In genomic region chr3:37250435-37250834, GRCh38 we compare ENCODE assay signal across 23 cellular contexts. TPM values are rescaled to one million over a fixed set of nuclear protein-coding genes. Genes with fewer than 3 reads are reported as not detected.
DNase-seq lines count a peak whose midpoint lies in the region; ATAC-seq and TF ChIP-seq lines count a peak whose summit lies in the region.
"Had no signal": no experiment of that assay in that cellular context is flagged by ENCODE, and none has a peak within 500 bp of the region (broad histone marks: within the 10 kb centered on the region; RNA-seq: fewer than 3 reads in every experiment).

No MANE protein-coding gene starts in this region.

- H3K27ac Mint-ChIP-seq in activated naive CD8-positive, alpha-beta T cell treated with anti-CD3 and anti-CD28 coated beads, Interleukin-2, amount 50 U/mL, for 24 hours = peak overlapping the region; percentile 17
- H3K27ac Mint-ChIP-seq in activated naive CD8-positive, alpha-beta T cell treated with anti-CD3 and anti-CD28 coated beads for 36 hours = no peak overlapping the region
- H3K27ac Mint-ChIP-seq in activated T-helper 17 cell treated with anti-CD3 and anti-CD28 coated beads, Interleukin-2, amount 50 U/mL, for 72 hours = peak overlapping the region; percentile 64
- H3K27ac Mint-ChIP-seq: B cell, CD14-positive monocyte had no signal

- H3K27ac ChIP-seq in osteoblast (ENCODE audit: low read depth, low read length) = peak overlapping the region; percentile 5
- no peak overlapping the region for H3K27ac ChIP-seq in esophagus muscularis mucosa (replicated peaks in 1 of 4)
- H3K27ac ChIP-seq: SK-N-MC had no signal

- peaks cover 90% of the 10 kb centered on the region for H3K79me2 ChIP-seq in osteoblast (ENCODE audit: insufficient read depth, low read length)

- H3K9me3 Mint-ChIP-seq in activated naive CD8-positive, alpha-beta T cell treated with anti-CD3 and anti-CD28 coated beads, Interleukin-2, amount 50 U/mL, for 24 hours = no peaks in the 10 kb centered on the region
- no peaks in the 10 kb centered on the region for H3K9me3 Mint-ChIP-seq in activated naive CD8-positive, alpha-beta T cell treated with anti-CD3 and anti-CD28 coated beads for 36 hours
- no peaks in the 10 kb centered on the region for H3K9me3 Mint-ChIP-seq in activated T-helper 17 cell treated with anti-CD3 and anti-CD28 coated beads, Interleukin-2, amount 50 U/mL, for 72 hours
- H3K9me3 Mint-ChIP-seq: CD14-positive monocyte had no signal

- peaks cover 32% of the 10 kb centered on the region for H3K4me1 ChIP-seq in osteoblast (ENCODE audit: insufficient read depth, low read length)
- H3K4me1 ChIP-seq in esophagus muscularis mucosa = peaks cover 51 to 59% (median 54%) of the 10 kb centered on the region in 4 donors

- H3K9me3 ChIP-seq in osteoblast (ENCODE audit: low read depth, low read length) (no peaks in the 10 kb centered on the region), esophagus muscularis mucosa (no peaks in the 10 kb centered on the region)
- H3K9me3 ChIP-seq: MG63 had no signal

- H3K36me3 Mint-ChIP-seq in activated naive CD8-positive, alpha-beta T cell treated with anti-CD3 and anti-CD28 coated beads, Interleukin-2, amount 50 U/mL, for 24 hours (ENCODE audit: low read depth) = peaks cover 15% of the 10 kb centered on the region
- peaks cover 6% of the 10 kb centered on the region for H3K36me3 Mint-ChIP-seq in activated naive CD8-positive, alpha-beta T cell treated with anti-CD3 and anti-CD28 coated beads for 36 hours
- peaks cover 51% of the 10 kb centered on the region for H3K36me3 Mint-ChIP-seq in activated T-helper 17 cell treated with anti-CD3 and anti-CD28 coated beads, Interleukin-2, amount 50 U/mL, for 72 hours (ENCODE audit: low read depth)

- no peak for TF ChIP-seq POLR2A in esophagus muscularis mucosa (IDR thresholded peaks at IDR 0.05; ENCODE audit: low read depth)

- no peak for TF ChIP-seq CTCF in osteoblast (IDR thresholded peaks at IDR 0.05; ENCODE audit: extremely low read depth, low read depth, low read length)
- no peak for TF ChIP-seq CTCF in esophagus muscularis mucosa (IDR thresholded peaks at IDR 0.05)

- no peak for TF ChIP-seq EP300 in esophagus muscularis mucosa (IDR thresholded peaks at IDR 0.05)

- H3K36me3 ChIP-seq in osteoblast (ENCODE audit: insufficient read depth, low read length) (peaks cover 22% of the 10 kb centered on the region), esophagus muscularis mucosa (peaks cover 0 to 25% (median 15%) of the 10 kb centered on the region in 4 donors)

- H3K27me3 Mint-ChIP-seq in activated naive CD8-positive, alpha-beta T cell treated with anti-CD3 and anti-CD28 coated beads, Interleukin-2, amount 50 U/mL, for 24 hours = no peaks in the 10 kb centered on the region
- no peaks in the 10 kb centered on the region for H3K27me3 Mint-ChIP-seq in activated naive CD8-positive, alpha-beta T cell treated with anti-CD3 and anti-CD28 coated beads for 36 hours
- no peaks in the 10 kb centered on the region for H3K27me3 Mint-ChIP-seq in activated T-helper 17 cell treated with anti-CD3 and anti-CD28 coated beads, Interleukin-2, amount 50 U/mL, for 72 hours
- H3K27me3 Mint-ChIP-seq: B cell had no signal

- H3K27me3 ChIP-seq in osteoblast (ENCODE audit: insufficient read depth, low read length) (no peaks in the 10 kb centered on the region), esophagus muscularis mucosa (no peaks in the 10 kb centered on the region)
- H3K27me3 ChIP-seq: MG63 had no signal

- 55% methylated on average over 3 of the region's 3 CpGs for WGBS in esophagus muscularis mucosa

- intact Hi-C loops in esophagus muscularis mucosa (cut with DNase I) = no loop called here

- ATAC-seq in activated naive CD8-positive, alpha-beta T cell treated with anti-CD3 and anti-CD28 coated beads, Interleukin-2, amount 50 U/mL, for 24 hours = no peak
- ATAC-seq in activated T-helper 17 cell treated with anti-CD3 and anti-CD28 coated beads, Interleukin-2, amount 50 U/mL, for 72 hours (replicated peaks) = no peak
- ATAC-seq in HG02678 (IDR thresholded peaks at IDR 0.05; ENCODE audit: unreplicated experiment) = no peak

- no peak overlapping the region for H2AFZ ChIP-seq in osteoblast (ENCODE audit: low read length)

- no peak overlapping the region for H3K4me3 Mint-ChIP-seq in activated naive CD8-positive, alpha-beta T cell treated with anti-CD3 and anti-CD28 coated beads, Interleukin-2, amount 50 U/mL, for 24 hours
- H3K4me3 Mint-ChIP-seq in activated naive CD8-positive, alpha-beta T cell treated with anti-CD3 and anti-CD28 coated beads for 36 hours = no peak overlapping the region
- H3K4me3 Mint-ChIP-seq in activated T-helper 17 cell treated with anti-CD3 and anti-CD28 coated beads, Interleukin-2, amount 50 U/mL, for 72 hours = peak overlapping the region; percentile 5
- H3K4me3 Mint-ChIP-seq: B cell, CD14-positive monocyte had no signal

- no peak overlapping the region for H3K4me3 ChIP-seq in osteoblast (ENCODE audit: insufficient read depth, low read length)
- H3K4me3 ChIP-seq in esophagus muscularis mucosa = no peak overlapping the region
- H3K4me3 ChIP-seq: MG63, SK-N-MC had no signal

- no peak for DNase-seq in activated naive CD8-positive, alpha-beta T cell treated with anti-CD3 and anti-CD28 coated beads, Interleukin-2, amount 50 U/mL, for 24 hours
- no peak for DNase-seq in activated naive CD8-positive, alpha-beta T cell treated with anti-CD3 and anti-CD28 coated beads for 36 hours
- DNase-seq in osteoblast (ENCODE audit: insufficient read length, low spot score, missing footprints) = no peak
- DNase-seq in RKO (ENCODE audit: low spot score) = no peak
- DNase-seq in esophagus muscularis mucosa (ENCODE audit: extremely low spot score) = no peak
- DNase-seq: DMS53, GDM1, H7, Kasumi-1, MG63, NCI-H1048, NCI-H1417 treated with DMSO at 0.1 percent for 48 hours, NCI-H187, NCI-H2107, NCI-H446 treated with DMSO at 0.1 percent for 48 hours, NCI-H526 treated with DMSO at 0.1 percent for 48 hours, RPMI8226, SHP77 treated with DMSO at 0.1 percent for 48 hours had no signal

- H4K20me1 ChIP-seq in osteoblast (ENCODE audit: insufficient read depth, low read length) = peaks cover 58% of the 10 kb centered on the region

- no peak overlapping the region for H3K4me2 ChIP-seq in osteoblast (ENCODE audit: insufficient read depth, low read length)

- peaks cover 44% of the 10 kb centered on the region for H3K4me1 Mint-ChIP-seq in activated naive CD8-positive, alpha-beta T cell treated with anti-CD3 and anti-CD28 coated beads, Interleukin-2, amount 50 U/mL, for 24 hours
- H3K4me1 Mint-ChIP-seq in activated naive CD8-positive, alpha-beta T cell treated with anti-CD3 and anti-CD28 coated beads for 36 hours = peaks cover 42% of the 10 kb centered on the region
- peaks cover 22% of the 10 kb centered on the region for H3K4me1 Mint-ChIP-seq in activated T-helper 17 cell treated with anti-CD3 and anti-CD28 coated beads, Interleukin-2, amount 50 U/mL, for 72 hours

RNA-seq across cellular contexts. Expression of gene GOLGA4, which starts 7.4 kb away (rescaled TPM):
- 10 to 100 TPM; 26.1 to 26.7 TPM for total RNA-seq in activated naive CD8-positive, alpha-beta T cell treated with anti-CD3 and anti-CD28 coated beads for 36 hours
- 10 to 100 TPM; 39.2 to 46.1 TPM for total RNA-seq in activated T-helper 17 cell treated with anti-CD3 and anti-CD28 coated beads, Interleukin-2, amount 50 U/mL, for 72 hours
- total RNA-seq in osteoblast (68.4 and 81.9 TPM in 2 replicates), esophagus muscularis mucosa (10 to 100 TPM; 67.8 to 99.5 (median 85.1) TPM)
